In the genomic region with DNA sequence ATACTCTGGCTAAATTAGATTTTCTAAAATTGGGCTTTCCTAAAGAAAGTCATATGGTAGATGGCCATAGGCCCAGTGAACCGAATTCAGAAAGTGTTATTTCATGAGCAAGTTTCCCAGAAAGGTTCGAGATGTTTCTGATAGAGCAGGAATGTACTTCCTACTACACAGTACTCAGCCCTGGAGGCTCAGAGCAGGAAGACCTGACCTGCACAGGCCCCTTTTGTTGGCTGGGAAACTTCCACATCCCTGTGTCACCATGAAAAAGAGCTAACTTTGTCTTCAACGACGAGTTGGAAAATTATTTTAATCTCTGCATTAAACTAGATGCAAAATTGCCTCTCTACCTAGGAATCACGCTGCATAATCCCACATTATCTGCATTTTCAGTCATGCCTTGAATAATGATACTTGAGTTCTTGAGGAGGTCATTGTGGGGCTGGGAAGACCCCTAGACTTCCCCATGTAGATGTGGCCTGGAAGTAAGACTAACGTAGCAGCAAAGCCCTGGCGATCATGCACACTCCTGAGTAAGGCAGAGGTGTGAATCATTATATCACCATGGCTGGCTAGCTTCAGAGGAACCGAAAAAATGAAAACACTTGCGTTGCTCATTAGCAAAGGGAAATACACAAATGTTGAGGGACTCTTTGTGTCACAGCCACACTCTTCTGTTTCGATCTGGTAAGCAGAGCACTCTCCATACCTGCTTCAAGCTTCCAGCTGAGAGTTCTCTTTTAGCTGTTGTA, we compare ENCODE assay signal across 8 cellular contexts. TPM values are rescaled to one million over a fixed set of nuclear protein-coding genes. Genes with fewer than 3 reads are reported as not detected.
A peak's percentile ranks its signal among the peaks of the same experiment; 100 is the strongest.
DNase-seq lines count a peak whose midpoint lies in the region; ATAC-seq and TF ChIP-seq lines count a peak whose summit lies in the region.

No MANE protein-coding gene starts in this region.

- POLR2A ChIA-PET in activated naive CD8-positive, alpha-beta T cell treated with anti-CD3 and anti-CD28 coated beads, Interleukin-2, amount 10 ng/mL, durations not matched to agents 7 days and 5 days (lab: Charles Lee) = interaction anchor here (0.8 to 3.8 kb wide), 8 partner anchors 10 to 38 kb away, joined by 3 to 14 read pairs (median 5); no protein-coding TSS in a partner anchor

- TF ChIP-seq CTCF in CD14-positive monocyte (IDR thresholded peaks at IDR 0.05) (no peak), progenitor cell of endocrine pancreas (IDR thresholded peaks at IDR 0.05; ENCODE audit: unreplicated experiment) (no peak)

- peaks cover 22 to 31% of the 10 kb centered on the region in 2 donors for H3K36me3 Mint-ChIP-seq in CD14-positive monocyte
- peaks cover 21% of the 10 kb centered on the region for H3K36me3 Mint-ChIP-seq in activated naive CD8-positive, alpha-beta T cell treated with anti-CD3 and anti-CD28 coated beads, Interleukin-2, amount 10 ng/mL, durations not matched to agents 7 days and 5 days
- H3K36me3 Mint-ChIP-seq in progenitor cell of endocrine pancreas (ENCODE audit: insufficient read depth) = peaks cover 16% of the 10 kb centered on the region

- DNase-seq in CD14-positive monocyte (ENCODE audit: low spot score) (no peak), KG1 (lab: John Stamatoyannopoulos, UW) (no peak), NCI-H526 treated with DMSO at 0.1 percent for 48 hours (lab: John Stamatoyannopoulos, UW) (no peak), DMS 273 (lab: John Stamatoyannopoulos, UW; ENCODE audit: unreplicated experiment) (no peak), progenitor cell of endocrine pancreas (ENCODE audit: low spot score, unreplicated experiment) (no peak)
- no peak for DNase-seq in activated naive CD8-positive, alpha-beta T cell treated with anti-CD3 and anti-CD28 coated beads, Interleukin-2, amount 10 ng/mL, durations not matched to agents 7 days and 5 days

- peak overlapping the region; percentile 3 to 59 (median 51) for H3K27ac Mint-ChIP-seq in CD14-positive monocyte
- H3K27ac Mint-ChIP-seq in activated naive CD8-positive, alpha-beta T cell treated with anti-CD3 and anti-CD28 coated beads, Interleukin-2, amount 10 ng/mL, durations not matched to agents 7 days and 5 days = peak overlapping the region; percentile 91
- H3K27ac Mint-ChIP-seq in progenitor cell of endocrine pancreas = no peak overlapping the region

- intact Hi-C loops in CD14-positive monocyte (cut with micrococcal nuclease) = loop anchor here in 1 of 2 donors (10.0 kb wide), 1 partner anchor 64 kb away; no protein-coding TSS in a partner anchor

- H3K9me3 Mint-ChIP-seq in CD14-positive monocyte = peaks cover 0 to 5% (median 0%) of the 10 kb centered on the region in 7 donors
- no peaks in the 10 kb centered on the region for H3K9me3 Mint-ChIP-seq in activated naive CD8-positive, alpha-beta T cell treated with anti-CD3 and anti-CD28 coated beads, Interleukin-2, amount 10 ng/mL, durations not matched to agents 7 days and 5 days
- H3K9me3 Mint-ChIP-seq in progenitor cell of endocrine pancreas (ENCODE audit: low read depth) = peaks cover 3% of the 10 kb centered on the region

- H3K4me3 Mint-ChIP-seq in CD14-positive monocyte = no peak overlapping the region
- peak overlapping the region; percentile 54 for H3K4me3 Mint-ChIP-seq in activated naive CD8-positive, alpha-beta T cell treated with anti-CD3 and anti-CD28 coated beads, Interleukin-2, amount 10 ng/mL, durations not matched to agents 7 days and 5 days
- no peak overlapping the region for H3K4me3 Mint-ChIP-seq in progenitor cell of endocrine pancreas (ENCODE audit: low read depth)

- peak; percentile 92 for ATAC-seq in GM19035 (IDR thresholded peaks at IDR 0.05; ENCODE audit: unreplicated experiment)
- peak; percentile 92 for ATAC-seq in HG03066 (IDR thresholded peaks at IDR 0.05; ENCODE audit: low read depth, unreplicated experiment)
- ATAC-seq in activated naive CD8-positive, alpha-beta T cell treated with anti-CD3 and anti-CD28 coated beads, Interleukin-2, amount 10 ng/mL, durations not matched to agents 7 days and 5 days (ENCODE audit: low read depth) = peak; percentile 31

- H3K27me3 Mint-ChIP-seq in CD14-positive monocyte (ENCODE audit: low read depth in 3 of 3) (no peaks in the 10 kb centered on the region), progenitor cell of endocrine pancreas (no peaks in the 10 kb centered on the region)
- H3K27me3 Mint-ChIP-seq in activated naive CD8-positive, alpha-beta T cell treated with anti-CD3 and anti-CD28 coated beads, Interleukin-2, amount 10 ng/mL, durations not matched to agents 7 days and 5 days = no peaks in the 10 kb centered on the region

- peaks cover 39% of the 10 kb centered on the region for H3K4me1 Mint-ChIP-seq in CD14-positive monocyte
- H3K4me1 Mint-ChIP-seq in activated naive CD8-positive, alpha-beta T cell treated with anti-CD3 and anti-CD28 coated beads, Interleukin-2, amount 10 ng/mL, durations not matched to agents 7 days and 5 days = peaks cover 51% of the 10 kb centered on the region
- H3K4me1 Mint-ChIP-seq in progenitor cell of endocrine pancreas (ENCODE audit: low read depth) = no peaks in the 10 kb centered on the region

RNA-seq across cellular contexts. Expression of gene CMTM7, which starts 47.1 kb away (rescaled TPM):
- polyA plus RNA-seq in CD14-positive monocyte = 100 to 1,000 TPM; 146 to 148 TPM
- total RNA-seq in activated naive CD8-positive, alpha-beta T cell treated with anti-CD3 and anti-CD28 coated beads, Interleukin-2, amount 10 ng/mL, durations not matched to agents 7 days and 5 days = 10 to 100 TPM; 45.3 to 49.0 TPM
- 24.6 and 29.6 TPM in 2 replicates for total RNA-seq in progenitor cell of endocrine pancreas

Comparison
In these comparisons a context has a peak if more than half of its experiments do, and no peak if none do; other contexts are left out.
1. ATAC-seq: peak in every context shown above with its lines; median percentile 92 in GM19035; 92 in HG03066; 31 in activated naive CD8-positive, alpha-beta T cell treated with anti-CD3 and anti-CD28 coated beads, Interleukin-2, amount 10 ng/mL, durations not matched to agents 7 days and 5 days.